In the genomic region with DNA sequence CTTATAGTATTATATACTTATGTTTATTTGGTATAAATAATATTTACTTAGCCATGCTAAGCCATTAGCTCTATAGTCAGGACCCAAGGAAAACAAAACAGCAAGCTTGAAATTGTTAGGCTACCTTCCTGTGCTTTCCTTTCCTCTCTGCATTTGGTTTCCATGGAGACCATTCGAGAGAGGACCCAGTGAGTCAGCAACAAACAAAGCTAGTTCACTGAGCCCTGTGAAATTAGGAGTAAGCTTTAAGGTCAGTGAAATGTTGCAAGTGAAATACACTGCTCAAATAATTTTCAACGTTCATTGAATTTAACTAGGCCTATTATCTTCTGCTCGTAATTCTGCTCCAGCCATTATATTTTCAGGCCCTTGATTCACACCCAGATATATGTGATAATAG, we compare ENCODE assay signal across 8 cellular contexts. TPM values are rescaled to one million over a fixed set of nuclear protein-coding genes. Genes with fewer than 3 reads are reported as not detected.
A peak's percentile ranks its signal among the peaks of the same experiment; 100 is the strongest.
DNase-seq lines count a peak whose midpoint lies in the region; ATAC-seq and TF ChIP-seq lines count a peak whose summit lies in the region.

No MANE protein-coding gene starts in this region.

- no peak overlapping the region for H2BK15ac ChIP-seq in mesenchymal stem cell (ENCODE audit: low read depth, poor library complexity, severe bottlenecking)

- H3K9me3 ChIP-seq in mesenchymal stem cell (ENCODE audit: control insufficient read depth, low read length), result no peaks in the 10 kb centered on the region
- no peaks in the 10 kb centered on the region for H3K9me3 ChIP-seq in testis

- no peak for ATAC-seq in GM21825 (IDR thresholded peaks at IDR 0.05; ENCODE audit: unreplicated experiment)
- ATAC-seq in HG03280 (IDR thresholded peaks at IDR 0.05; ENCODE audit: unreplicated experiment), result no peak

- TF ChIP-seq CTCF in astrocyte of the spinal cord (IDR thresholded peaks at IDR 0.05; ENCODE audit: low read depth, low read length) (no peak), testis (IDR thresholded peaks at IDR 0.05) (no peak)

- DNase-seq in DMS79 treated with DMSO at 0.1 percent for 48 hours (lab: John Stamatoyannopoulos, UW) (peak; percentile 29), NCI-H1105 treated with DMSO at 0.1 percent for 48 hours (lab: John Stamatoyannopoulos, UW) (peak; percentile 95), astrocyte of the spinal cord (ENCODE audit: low read depth, low spot score) (peak; percentile 84), mesenchymal stem cell (peak; percentile 89), testis (no peak)
- no peak for DNase-seq in activated naive CD4-positive, alpha-beta T cell (lab: John Stamatoyannopoulos, UW)

- no peak overlapping the region for H3K9ac ChIP-seq in mesenchymal stem cell (ENCODE audit: low read length)

- no peak overlapping the region for H2BK5ac ChIP-seq in mesenchymal stem cell (ENCODE audit: low read depth, low read length, poor library complexity, severe bottlenecking)

- no peak overlapping the region for H2BK12ac ChIP-seq in mesenchymal stem cell (ENCODE audit: low read length in 2 of 2)

- H2AFZ ChIP-seq in mesenchymal stem cell (ENCODE audit: low read depth, low read length), result no peak overlapping the region

- no peak overlapping the region for H3K4ac ChIP-seq in mesenchymal stem cell (ENCODE audit: low read depth in 1 of 2, low read length in 2 of 2)

- H4K8ac ChIP-seq in mesenchymal stem cell (ENCODE audit: low read length), result no peak overlapping the region

- no peak overlapping the region for H3K23ac ChIP-seq in mesenchymal stem cell (ENCODE audit: low read length in 2 of 2)

- H3K27ac ChIP-seq in mesenchymal stem cell (ENCODE audit: low read length, poor library complexity, severe bottlenecking) (no peak overlapping the region), testis (no peak overlapping the region)

- H3K4me3 ChIP-seq in astrocyte of the spinal cord (ENCODE audit: low read depth, low read length) (no peak overlapping the region), mesenchymal stem cell (ENCODE audit: insufficient read depth in 1 of 2, low read depth in 1 of 2, low read length in 2 of 2) (no peak overlapping the region), testis (no peak overlapping the region)

- H3K27me3 ChIP-seq in mesenchymal stem cell (ENCODE audit: control insufficient read depth in 1 of 2, insufficient read depth in 1 of 2, low read length in 2 of 2) (no peaks in the 10 kb centered on the region), testis (no peaks in the 10 kb centered on the region)

- H3K14ac ChIP-seq in mesenchymal stem cell (ENCODE audit: low read length in 2 of 2), result no peak overlapping the region

- no peak for TF ChIP-seq POLR2A in testis (IDR thresholded peaks at IDR 0.05)

- no peak overlapping the region for H2BK120ac ChIP-seq in mesenchymal stem cell (ENCODE audit: low read depth, low read length)

- no peaks in the 10 kb centered on the region for H3K36me3 ChIP-seq in mesenchymal stem cell (ENCODE audit: control insufficient read depth in 1 of 2, insufficient read depth in 2 of 2, low read depth in 1 of 2, low read length in 2 of 2)
- H3K36me3 ChIP-seq in testis (ENCODE audit: low read depth, missing control alignments), result no peaks in the 10 kb centered on the region

- H3K18ac ChIP-seq in mesenchymal stem cell (ENCODE audit: low read depth in 1 of 2, low read length in 2 of 2), result no peak overlapping the region

- no peaks in the 10 kb centered on the region for H3K79me1 ChIP-seq in mesenchymal stem cell (replicated peaks; ENCODE audit: low read length, poor library complexity, severe bottlenecking)

- H4K91ac ChIP-seq in mesenchymal stem cell (ENCODE audit: low read length), result no peak overlapping the region

- H3K4me1 ChIP-seq in mesenchymal stem cell (ENCODE audit: control insufficient read depth, insufficient read depth, low read depth, low read length) (no peaks in the 10 kb centered on the region), testis (no peaks in the 10 kb centered on the region)

- in situ Hi-C loops in astrocyte of the spinal cord (cut with HindIII; ENCODE audit: low sequenced_read_pairs), result no loop called here

- no peak overlapping the region for H3K4me2 ChIP-seq in mesenchymal stem cell (ENCODE audit: low read length, poor library complexity, severe bottlenecking)

- H2AK5ac ChIP-seq in mesenchymal stem cell (ENCODE audit: low read length, severe bottlenecking), result no peak overlapping the region

- WGBS in mesenchymal stem cell, result no CpG with 5 or more reads among the region's 3 CpGs
- WGBS in testis, 2 donors, result 27 to 37% methylated on average over 3 of the region's 3 CpGs

- intact Hi-C loops in testis (cut with DNase I; ENCODE audit: low total_unique reads), result no loop called here

RNA-seq across cellular contexts. Expression of a gene that starts 9.1 kb away (rescaled TPM):
- polyA plus RNA-seq in mesenchymal stem cell (2013, experiment 1 of 2), result not detected
- polyA plus RNA-seq in mesenchymal stem cell (2013, experiment 2 of 2), result not detected
- total RNA-seq in testis, result 1 to 10 TPM; 1.5 to 1.6 TPM
- not detected for polyA plus RNA-seq in testis (ENCODE audit: insufficient read depth, low read depth, low replicate concordance)

RNA-seq across cellular contexts. Expression of a gene that starts 58.8 kb away (rescaled TPM):
- polyA plus RNA-seq in mesenchymal stem cell (2013, experiment 1 of 2), result 88.3 TPM
- polyA plus RNA-seq in mesenchymal stem cell (2013, experiment 2 of 2), result 87.8 TPM
- total RNA-seq in testis, result 10 to 100 TPM; 26.6 to 31.3 TPM
- 28.3 TPM for polyA plus RNA-seq in testis (ENCODE audit: insufficient read depth, low read depth, low replicate concordance)

Comparison
In these comparisons a context has a peak if more than half of its experiments do, and no peak if none do; other contexts are left out.
1. DNase-seq: peak in DMS79 treated with DMSO at 0.1 percent for 48 hours (single experiment), NCI-H1105 treated with DMSO at 0.1 percent for 48 hours (single experiment), astrocyte of the spinal cord (single experiment) and mesenchymal stem cell (single experiment); none in activated naive CD4-positive, alpha-beta T cell (0 of 4) and testis (single experiment).